15 cellular contexts compared by ENCODE assay signal in genomic region chr2:152337511-152337903, GRCh38. TPM values are rescaled to one million over a fixed set of nuclear protein-coding genes. Genes with fewer than 3 reads are reported as not detected.
DNase-seq lines count a peak whose midpoint lies in the region; ATAC-seq and TF ChIP-seq lines count a peak whose summit lies in the region.
"Had no signal": no experiment of that assay in that cellular context is flagged by ENCODE, and none has a peak within 500 bp of the region (broad histone marks: within the 10 kb centered on the region; RNA-seq: fewer than 3 reads in every experiment).

No MANE protein-coding gene starts in this region.

- DNase-seq in CD4-positive, alpha-beta T cell, result no peak
- DNase-seq in WTC11 (ENCODE audit: low spot score) (no peak), fibroblast of pulmonary artery (ENCODE audit: low read depth) (no peak), progenitor cell of endocrine pancreas (ENCODE audit: low spot score, unreplicated experiment) (no peak), NCI-H1417 (lab: John Stamatoyannopoulos, UW) (no peak), SW 1271 (lab: John Stamatoyannopoulos, UW) (no peak), NCI-H510A treated with DMSO at 0.1 percent for 48 hours (lab: John Stamatoyannopoulos, UW) (no peak)
- DNase-seq: activated CD4-positive, alpha-beta memory T cell treated with anti-CD3 and anti-CD28 coated beads, Interleukin-2, amount 10 ng/mL, durations not matched to agents 7 days and 5 days; NCI-H2107; SHP77; stimulated activated CD4-positive, alpha-beta T cell treated with anti-CD3 and anti-CD28 coated beads, Interleukin-12 subunit alpha, Interleukin-12 subunit beta, amount 100 ng/mL, for 4 hours; stimulated activated naive CD4-positive, alpha-beta T cell had no signal

- intact Hi-C loops in CD4-positive, alpha-beta T cell (cut with DNase I, micrococcal nuclease), result no loop called here

- H3K27me3 Mint-ChIP-seq in CD4-positive, alpha-beta T cell, result peaks cover 57% of the 10 kb centered on the region
- H3K27me3 Mint-ChIP-seq in WTC11 (ENCODE audit: low read depth) (peaks cover 6% of the 10 kb centered on the region), progenitor cell of endocrine pancreas (peaks cover 14% of the 10 kb centered on the region)

- no peak for TF ChIP-seq CTCF in CD4-positive, alpha-beta T cell (IDR thresholded peaks at IDR 0.05)
- TF ChIP-seq CTCF in WTC11 (IDR thresholded peaks at IDR 0.05), result no peak
- TF ChIP-seq CTCF in fibroblast of pulmonary artery (IDR thresholded peaks at IDR 0.05; ENCODE audit: low read length, missing control alignments), result no peak
- no peak for TF ChIP-seq CTCF in progenitor cell of endocrine pancreas (IDR thresholded peaks at IDR 0.05; ENCODE audit: unreplicated experiment)

- CTCF ChIA-PET in CD4-positive, alpha-beta T cell (lab: Charles Lee), result no interaction called here
- CTCF ChIA-PET in WTC11 (lab: Charles Lee), result interaction anchor here (1.0 to 2.4 kb wide), 2 partner anchors 104 to 161 kb away, joined by 3 to 8 read pairs; no protein-coding TSS in a partner anchor

- H3K27ac ChIP-seq in CD4-positive, alpha-beta T cell (ENCODE audit: low read depth, low read length), result no peak overlapping the region

- peaks cover 32% of the 10 kb centered on the region for H3K27me3 ChIP-seq in CD4-positive, alpha-beta T cell (ENCODE audit: control insufficient read depth, insufficient read depth, low read length)
- H3K27me3 ChIP-seq: foreskin keratinocyte had no signal

- no peaks in the 10 kb centered on the region for H3K9me3 Mint-ChIP-seq in CD4-positive, alpha-beta T cell
- H3K9me3 Mint-ChIP-seq in WTC11 (no peaks in the 10 kb centered on the region), progenitor cell of endocrine pancreas (ENCODE audit: low read depth) (no peaks in the 10 kb centered on the region)
- H3K9me3 Mint-ChIP-seq: activated CD4-positive, alpha-beta memory T cell treated with anti-CD3 and anti-CD28 coated beads, Interleukin-2, amount 10 ng/mL, durations not matched to agents 7 days and 5 days; memory B cell had no signal

- no peaks in the 10 kb centered on the region for H3K36me3 Mint-ChIP-seq in CD4-positive, alpha-beta T cell (ENCODE audit: low read depth)
- H3K36me3 Mint-ChIP-seq in WTC11, result no peaks in the 10 kb centered on the region; the same call in 1 of the 2 replicates
- H3K36me3 Mint-ChIP-seq in progenitor cell of endocrine pancreas (ENCODE audit: insufficient read depth), result peaks cover 2% of the 10 kb centered on the region

- peaks cover 11% of the 10 kb centered on the region for H3K4me1 Mint-ChIP-seq in CD4-positive, alpha-beta T cell (ENCODE audit: low read depth)
- H3K4me1 Mint-ChIP-seq in WTC11 (peaks cover 54% of the 10 kb centered on the region), progenitor cell of endocrine pancreas (ENCODE audit: low read depth) (peaks cover 35% of the 10 kb centered on the region)

- H3K4me3 Mint-ChIP-seq in CD4-positive, alpha-beta T cell, result peak overlapping the region; percentile 68
- peak overlapping the region; percentile 95 for H3K4me3 Mint-ChIP-seq in WTC11
- H3K4me3 Mint-ChIP-seq in progenitor cell of endocrine pancreas (ENCODE audit: low read depth), result peak overlapping the region; percentile 99

- no peak for ATAC-seq in CD4-positive, alpha-beta T cell (ENCODE audit: poor library complexity)
- ATAC-seq in WTC11 (no peak), GM19467 (IDR thresholded peaks at IDR 0.05; ENCODE audit: unreplicated experiment) (no peak)

- H3K9me3 ChIP-seq in CD4-positive, alpha-beta T cell (ENCODE audit: control insufficient read depth, low read length), result no peaks in the 10 kb centered on the region

- peak overlapping the region; percentile 83 for H3K4me3 ChIP-seq in fibroblast of pulmonary artery (replicated peaks; ENCODE audit: low read depth, low read length)

- POLR2A ChIA-PET in CD4-positive, alpha-beta T cell (lab: Charles Lee), result no interaction called here
- POLR2A ChIA-PET in WTC11 (lab: Charles Lee), result no interaction called here

- no peak overlapping the region for H3K27ac Mint-ChIP-seq in CD4-positive, alpha-beta T cell
- H3K27ac Mint-ChIP-seq in WTC11 (no peak overlapping the region), progenitor cell of endocrine pancreas (peak overlapping the region; percentile 97)
- H3K27ac Mint-ChIP-seq: activated CD4-positive, alpha-beta memory T cell treated with anti-CD3 and anti-CD28 coated beads, Interleukin-2, amount 10 ng/mL, durations not matched to agents 7 days and 5 days; memory B cell had no signal

TF ChIP-seq in WTC11, 78 proteins besides CTCF, POLR2A, EP300 and RAD21 (continues in another document):
- TF ChIP-seq E2F4 (CRISPR knock-in tag; IDR thresholded peaks at IDR 0.05; ENCODE audit: borderline replicate concordance, low read depth) (no peak), PREB (CRISPR knock-in tag; IDR thresholded peaks at IDR 0.05; ENCODE audit: borderline replicate concordance) (no peak), TCF7 (CRISPR knock-in tag; IDR thresholded peaks at IDR 0.05; ENCODE audit: low read depth) (no peak), RELA (CRISPR knock-in tag; IDR thresholded peaks at IDR 0.05; ENCODE audit: borderline replicate concordance) (no peak), NR2C2 (CRISPR knock-in tag; IDR thresholded peaks at IDR 0.05) (no peak), PRDM15 (CRISPR knock-in tag; IDR thresholded peaks at IDR 0.05) (no peak), GABPB1 (CRISPR knock-in tag; IDR thresholded peaks at IDR 0.05) (no peak), NFE2L1 (CRISPR knock-in tag; IDR thresholded peaks at IDR 0.05) (no peak), ZNF423 (CRISPR knock-in tag; IDR thresholded peaks at IDR 0.05) (no peak), HMGXB4 (CRISPR knock-in tag; IDR thresholded peaks at IDR 0.05) (no peak), CDX4 (CRISPR knock-in tag; IDR thresholded peaks at IDR 0.05; ENCODE audit: borderline replicate concordance) (no peak), HMGA2 (CRISPR knock-in tag; IDR thresholded peaks at IDR 0.05) (no peak)

RNA-seq across cellular contexts. Expression of gene FMNL2, which starts 2.5 kb away (rescaled TPM):
- total RNA-seq in CD4-positive, alpha-beta T cell, result under 1 TPM; 0.30 to 0.31 TPM
- total RNA-seq in WTC11 (2021) (43.0 to 45.5 TPM (median 43.7 TPM) in 3 replicates), progenitor cell of endocrine pancreas (99.5 and 108 TPM in 2 replicates)

Comparison
In these comparisons a context has a peak if more than half of its experiments do, and no peak if none do; other contexts are left out.
1. RNA of gene FMNL2, which starts 2.5 kb away (total RNA-seq): 99.5 to 108 TPM in progenitor cell of endocrine pancreas and 43.0 to 45.5 TPM in WTC11; 0.30 to 0.31 TPM in CD4-positive, alpha-beta T cell; every median in the first group is over 10 times any median in the second.
2. Peak in every context shown above with its lines, with median percentiles within 50 percentile points of each other: H3K4me3 Mint-ChIP-seq.